In genomic region chr5:153960269-153961215, GRCh38 we compare ENCODE assay signal across 10 cellular contexts.
DNase-seq lines count a peak whose midpoint lies in the region; ATAC-seq and TF ChIP-seq lines count a peak whose summit lies in the region.
"Had no signal": no experiment of that assay in that cellular context is flagged by ENCODE, and none has a peak within 500 bp of the region (broad histone marks: within the 10 kb centered on the region; RNA-seq: fewer than 3 reads in every experiment).

No MANE protein-coding gene starts in this region.

- no peaks in the 10 kb centered on the region for H3K36me3 Mint-ChIP-seq in activated CD8-positive, alpha-beta T cell treated with anti-CD3 and anti-CD28 coated beads for 36 hours (ENCODE audit: low read depth)
- H3K36me3 Mint-ChIP-seq in glutamatergic neuron (ENCODE audit: unreplicated experiment) = no peaks in the 10 kb centered on the region

- H3K4me1 ChIP-seq in mucosa of descending colon (ENCODE audit: low read depth) (no peaks in the 10 kb centered on the region), aorta (ENCODE audit: control insufficient read depth in 1 of 2, insufficient read depth in 2 of 2, low read length in 2 of 2) (peaks cover 0 to 4% of the 10 kb centered on the region in 2 donors)

- no peak overlapping the region for H3K27ac ChIP-seq in aorta (ENCODE audit: low read depth in 1 of 2, low read length in 2 of 2)
- H3K27ac ChIP-seq: C4-2B had no signal

- H3K27me3 Mint-ChIP-seq in activated CD8-positive, alpha-beta T cell treated with anti-CD3 and anti-CD28 coated beads for 36 hours = no peaks in the 10 kb centered on the region
- no peaks in the 10 kb centered on the region for H3K27me3 Mint-ChIP-seq in glutamatergic neuron (ENCODE audit: unreplicated experiment)

- H3K4me3 Mint-ChIP-seq in activated CD8-positive, alpha-beta T cell treated with anti-CD3 and anti-CD28 coated beads for 36 hours = no peak overlapping the region
- H3K4me3 Mint-ChIP-seq in glutamatergic neuron (ENCODE audit: unreplicated experiment) = no peak overlapping the region

- ATAC-seq in activated CD8-positive, alpha-beta T cell treated with anti-CD3 and anti-CD28 coated beads for 36 hours = peak; percentile 81
- ATAC-seq in mucosa of descending colon = peak; percentile 16
- peak; percentile 39 for ATAC-seq in aorta (ENCODE audit: low FRiP score)

- CTCF ChIA-PET in activated CD8-positive, alpha-beta T cell treated with anti-CD3 and anti-CD28 coated beads for 36 hours (lab: Charles Lee) = interaction anchor here (1.2 kb wide), 1 partner anchor 14 kb away, joined by 3 read pairs; no protein-coding TSS in a partner anchor

- H3K27me3 ChIP-seq in aorta (ENCODE audit: control insufficient read depth in 1 of 2, insufficient read depth in 2 of 2, low read length in 1 of 2) = no peaks in the 10 kb centered on the region

- no peaks in the 10 kb centered on the region for H3K36me3 ChIP-seq in mucosa of descending colon (ENCODE audit: low read depth)
- H3K36me3 ChIP-seq in aorta (ENCODE audit: control insufficient read depth in 1 of 2, insufficient read depth in 2 of 2, low read length in 1 of 2) = no peaks in the 10 kb centered on the region

- peaks cover 11% of the 10 kb centered on the region for H3K4me1 Mint-ChIP-seq in activated CD8-positive, alpha-beta T cell treated with anti-CD3 and anti-CD28 coated beads for 36 hours (ENCODE audit: low read depth)
- H3K4me1 Mint-ChIP-seq in glutamatergic neuron (ENCODE audit: low read depth, unreplicated experiment) = peaks cover 1% of the 10 kb centered on the region

- TF ChIP-seq CTCF in activated CD8-positive, alpha-beta T cell treated with anti-CD3 and anti-CD28 coated beads for 36 hours (IDR thresholded peaks at IDR 0.05) = no peak
- TF ChIP-seq CTCF in mucosa of descending colon (IDR thresholded peaks at IDR 0.05) = no peak
- no peak for TF ChIP-seq CTCF in glutamatergic neuron (IDR thresholded peaks at IDR 0.05; ENCODE audit: partially characterized antibody, unreplicated experiment)

- intact Hi-C loops in activated CD8-positive, alpha-beta T cell treated with anti-CD3 and anti-CD28 coated beads for 36 hours (cut with micrococcal nuclease) = loop anchor here (10.0 kb wide), 2 partner anchors 466 to 1426 kb away; partner anchors contain the start of gene GRIA1
- intact Hi-C loops in mucosa of descending colon (cut with DNase I, micrococcal nuclease) = loop anchor here (5.0 to 10.0 kb wide), 2 partner anchors 1426 to 1428 kb away; no protein-coding TSS in a partner anchor
- intact Hi-C loops in aorta (cut with DNase I) = loop anchor here (10.0 kb wide), 4 partner anchors 336 to 1396 kb away; partner anchors contain the start of gene GRIA1 (in 1 of the 2)

- H3K4me3 ChIP-seq in mucosa of descending colon (no peak overlapping the region), aorta (ENCODE audit: low read length in 2 of 2) (no peak overlapping the region)

- POLR2A ChIA-PET in activated CD8-positive, alpha-beta T cell treated with anti-CD3 and anti-CD28 coated beads for 36 hours (lab: Charles Lee) = no interaction called here

- H3K9me3 ChIP-seq in mucosa of descending colon = no peaks in the 10 kb centered on the region
- no peaks in the 10 kb centered on the region for H3K9me3 ChIP-seq in aorta (ENCODE audit: control insufficient read depth, low read length)

- WGBS in aorta, 2 donors = 83 to 84% methylated on average over 10 of the region's 10 CpGs

- no peaks in the 10 kb centered on the region for H3K9me3 Mint-ChIP-seq in activated CD8-positive, alpha-beta T cell treated with anti-CD3 and anti-CD28 coated beads for 36 hours
- peaks cover 2% of the 10 kb centered on the region for H3K9me3 Mint-ChIP-seq in glutamatergic neuron (ENCODE audit: unreplicated experiment)

- no peak overlapping the region for H3K27ac Mint-ChIP-seq in activated CD8-positive, alpha-beta T cell treated with anti-CD3 and anti-CD28 coated beads for 36 hours
- no peak overlapping the region for H3K27ac Mint-ChIP-seq in glutamatergic neuron (ENCODE audit: unreplicated experiment)

- peak; percentile 8 for DNase-seq in stimulated activated CD4-positive, alpha-beta T cell treated with anti-CD3 and anti-CD28 coated beads, Interleukin-1b, Interleukin-23, amount 100 ng/mL, for 48 hours
- DNase-seq in stimulated activated CD4-positive, alpha-beta T cell treated with anti-CD3 and anti-CD28 coated beads, Interleukin-4, amount 100 ng/mL, for 24 hours = no peak
- peak; percentile 76 for DNase-seq in activated CD8-positive, alpha-beta T cell treated with anti-CD3 and anti-CD28 coated beads for 36 hours
- DNase-seq in mucosa of descending colon (no peak), aorta (no peak), ecto neural progenitor cell (ENCODE audit: low spot score) (no peak), NCI-H524 (lab: John Stamatoyannopoulos, UW) (no peak), glutamatergic neuron (no peak)
- DNase-seq: NCI-H2029 had no signal

Comparison
In these comparisons a context has a peak if more than half of its experiments do, and no peak if none do; other contexts are left out.
1. DNase-seq: peak in stimulated activated CD4-positive, alpha-beta T cell treated with anti-CD3 and anti-CD28 coated beads, Interleukin-1b, Interleukin-23, amount 100 ng/mL, for 48 hours (single experiment) and activated CD8-positive, alpha-beta T cell treated with anti-CD3 and anti-CD28 coated beads for 36 hours (single experiment); none in stimulated activated CD4-positive, alpha-beta T cell treated with anti-CD3 and anti-CD28 coated beads, Interleukin-4, amount 100 ng/mL, for 24 hours (single experiment), mucosa of descending colon (0 of 3), aorta (0 of 2), ecto neural progenitor cell (single experiment), NCI-H524 (0 of 2) and glutamatergic neuron (single experiment).
2. ATAC-seq: peak in every context shown above with its lines; median percentile 81 in activated CD8-positive, alpha-beta T cell treated with anti-CD3 and anti-CD28 coated beads for 36 hours; 39 in aorta; 16 in mucosa of descending colon.